Comparison of ENCODE assay signal across 21 cellular contexts in the genomic region with DNA sequence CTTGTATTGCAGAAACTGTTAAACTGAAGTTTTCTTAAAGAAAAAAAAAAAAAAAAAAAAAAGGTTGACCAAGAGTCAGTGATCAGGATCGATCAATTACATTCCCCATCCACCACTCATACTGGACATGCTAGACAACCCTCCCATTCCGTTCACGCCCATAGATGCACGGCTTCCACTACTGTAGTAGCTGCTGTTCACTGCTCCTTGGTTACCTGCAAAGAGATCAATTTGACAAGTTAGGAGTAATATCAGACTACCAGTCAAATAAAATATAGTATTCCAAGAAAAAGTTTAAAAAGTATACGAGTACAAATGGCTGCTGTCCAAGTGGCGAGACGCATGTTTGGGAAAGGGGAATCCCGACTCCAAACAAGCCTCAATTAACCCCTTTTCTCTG. TPM values are rescaled to one million over a fixed set of nuclear protein-coding genes. Genes with fewer than 3 reads are reported as not detected.
A peak's percentile ranks its signal among the peaks of the same experiment; 100 is the strongest.
DNase-seq lines count a peak whose midpoint lies in the region; ATAC-seq, FAIRE-seq and TF ChIP-seq lines count a peak whose summit lies in the region.
"Had no signal": no experiment of that assay in that cellular context is flagged by ENCODE, and none has a peak within 500 bp of the region (broad histone marks: within the 10 kb centered on the region; RNA-seq: fewer than 3 reads in every experiment).

No MANE protein-coding gene starts in this region.

- H2AFZ ChIP-seq in H1 (ENCODE audit: low read length) (no peak overlapping the region), smooth muscle cell (ENCODE audit: low read depth) (no peak overlapping the region)

- H4K20me1 ChIP-seq in H1 (replicated peaks in 1 of 2; ENCODE audit: control insufficient read depth in 1 of 2, insufficient read depth in 2 of 2, low read length in 2 of 2) (peaks cover 31 to 41% of the 10 kb centered on the region in 2 experiments), smooth muscle cell (ENCODE audit: low read depth) (peaks cover 98% of the 10 kb centered on the region)

- H3K4me3 ChIP-seq in NB4 (ENCODE audit: low read depth, low read length) (no peak overlapping the region), H1 (ENCODE audit: extremely low read depth in 1 of 4, insufficient read depth in 2 of 4, low read depth in 3 of 4, low read length in 4 of 4) (no peak overlapping the region), smooth muscle cell (no peak overlapping the region), body of pancreas (no peak overlapping the region)
- H3K4me3 ChIP-seq: breast epithelium, dorsolateral prefrontal cortex, HAP-1 had no signal

- no peak overlapping the region for H3K56ac ChIP-seq in H1 (replicated peaks; ENCODE audit: insufficient read length, low read depth, low read length)

- TF ChIP-seq POLR2A in NB4 (IDR thresholded peaks at IDR 0.05; ENCODE audit: extremely low read depth, insufficient read length): no peak
- no peak for TF ChIP-seq POLR2A in H1 (IDR thresholded peaks at IDR 0.05; ENCODE audit: control extremely low read depth in 1 of 2, low read depth in 2 of 2, low read length in 2 of 2)
- no peak for TF ChIP-seq POLR2A in body of pancreas (IDR thresholded peaks at IDR 0.05)

- H3K9me3 Mint-ChIP-seq in activated T-cell treated with anti-CD3 and anti-CD28 coated beads, Interleukin-2, amount 50 U/mL, for 24 hours: no peaks in the 10 kb centered on the region
- H3K9me3 Mint-ChIP-seq: activated naive CD4-positive, alpha-beta T cell treated with anti-CD3 and anti-CD28 coated beads for 36 hours; CD14-positive monocyte had no signal

- H3K27me3 Mint-ChIP-seq in activated T-cell treated with anti-CD3 and anti-CD28 coated beads, Interleukin-2, amount 50 U/mL, for 24 hours: no peaks in the 10 kb centered on the region

- H3K18ac ChIP-seq in H1 (ENCODE audit: extremely low read depth, low read length): no peak overlapping the region

- H3K23me2 ChIP-seq in H1 (ENCODE audit: low read depth, low read length): no peaks in the 10 kb centered on the region

- CTCF ChIA-PET in H1 (lab: Charles Lee; ENCODE audit: partially characterized antibody): interaction anchor here (5.5 kb wide), 1 partner anchor 55 kb away, joined by 56 read pairs; no protein-coding TSS in a partner anchor

- peaks cover 70% of the 10 kb centered on the region for H3K4me1 Mint-ChIP-seq in activated T-cell treated with anti-CD3 and anti-CD28 coated beads, Interleukin-2, amount 50 U/mL, for 24 hours (ENCODE audit: low read depth)

- no peak overlapping the region for H4K5ac ChIP-seq in H1 (ENCODE audit: insufficient read length, low read depth, low read length)

- TF ChIP-seq RAD21 in H1 (IDR thresholded peaks at IDR 0.05 in 1 of 2, conservative IDR thresholded peaks at IDR 0.05 in 1 of 2; ENCODE audit: low read depth in 2 of 2, low read length in 2 of 2): no peak

- no peak overlapping the region for H3K4ac ChIP-seq in H1 (replicated peaks; ENCODE audit: insufficient read length, low read depth, low read length)

- H3F3A ChIP-seq in smooth muscle cell (ENCODE audit: low read depth): peaks cover 83% of the 10 kb centered on the region

- no peaks in the 10 kb centered on the region for H3K9me3 ChIP-seq in H1 (ENCODE audit: insufficient read depth in 2 of 2, low read depth in 1 of 2, low read length in 1 of 2)
- H3K9me3 ChIP-seq in smooth muscle cell (replicated peaks; ENCODE audit: low read depth): no peaks in the 10 kb centered on the region
- H3K9me3 ChIP-seq in body of pancreas: no peaks in the 10 kb centered on the region
- H3K9me3 ChIP-seq: breast epithelium, HAP-1 had no signal

- peaks cover 99% of the 10 kb centered on the region for H3K36me3 Mint-ChIP-seq in activated T-cell treated with anti-CD3 and anti-CD28 coated beads, Interleukin-2, amount 50 U/mL, for 24 hours (ENCODE audit: low read depth)

- no peak overlapping the region for H2BK120ac ChIP-seq in H1 (replicated peaks; ENCODE audit: low read depth, low read length)

- intact Hi-C loops in body of pancreas (cut with DNase I): no loop called here

- no peak for ATAC-seq in body of pancreas
- ATAC-seq: left ventricle myocardium superior, Right ventricle myocardium inferior had no signal

- H3K36me3 ChIP-seq in H1 (ENCODE audit: control insufficient read depth in 2 of 4, insufficient read depth in 4 of 4, low read length in 3 of 4): peaks cover 52 to 97% (median 82%) of the 10 kb centered on the region in 4 experiments
- peaks cover 58% of the 10 kb centered on the region for H3K36me3 ChIP-seq in smooth muscle cell (ENCODE audit: low read depth)
- H3K36me3 ChIP-seq in body of pancreas (replicated peaks in 1 of 2; ENCODE audit: insufficient read depth in 1 of 2, low read depth in 2 of 2): peaks cover 52 to 53% of the 10 kb centered on the region in 2 donors

- peaks cover 2% of the 10 kb centered on the region; the same call in 1 of the 2 replicates for H3K79me1 ChIP-seq in H1 (ENCODE audit: low read depth, low read length)

- 95% methylated on average over 7 of the region's 8 CpGs; no CpG with 5 or more reads in 1 of the 2 experiments for WGBS in H1 (ENCODE audit: extremely low coverage in 1 of 2, insufficient coverage in 1 of 2, insufficient read length in 1 of 2, insufficient replicate concordance in 2 of 2, low coverage in 1 of 2, low lambda C conversion rate in 2 of 2, missing lambda C conversion rate in 1 of 2), 2 experiments
- 93% methylated on average over 8 of the region's 8 CpGs for WGBS in smooth muscle cell (ENCODE audit: low lambda C conversion rate)
- WGBS in body of pancreas, 2 donors: 43% methylated on average over 8 of the region's 8 CpGs

- no peak overlapping the region for H2BK5ac ChIP-seq in H1 (ENCODE audit: low read depth, low read length)

- no peak overlapping the region for H3K23ac ChIP-seq in H1 (ENCODE audit: insufficient read length)

- H3K14ac ChIP-seq in H1 (ENCODE audit: insufficient read length): no peak overlapping the region

- no peak overlapping the region for H4K8ac ChIP-seq in H1 (ENCODE audit: extremely low read depth, insufficient read depth, low read length)

- H4K91ac ChIP-seq in H1 (replicated peaks; ENCODE audit: insufficient read length, low read length): no peak overlapping the region

- H3K79me2 ChIP-seq in H1 (ENCODE audit: control insufficient read depth in 1 of 2, insufficient read depth in 2 of 2, low read length in 2 of 2) (peaks cover 3 to 22% of the 10 kb centered on the region in 2 experiments), smooth muscle cell (ENCODE audit: low read depth) (peaks cover 67% of the 10 kb centered on the region)

- H3K9ac ChIP-seq in H1 (replicated peaks in 1 of 4; ENCODE audit: extremely low read depth in 1 of 4, low read depth in 3 of 4, low read length in 3 of 4) (no peak overlapping the region), smooth muscle cell (ENCODE audit: low read depth) (no peak overlapping the region)

- no peak overlapping the region for H3K27ac ChIP-seq in H1 (ENCODE audit: low read depth, low read length)
- peak overlapping the region; percentile 88 for H3K27ac ChIP-seq in smooth muscle cell (ENCODE audit: low read depth)
- H3K27ac ChIP-seq in body of pancreas: peak overlapping the region in 1 of 4 donors; percentile 4
- H3K27ac ChIP-seq: breast epithelium had no signal

- no peak overlapping the region for H2AK5ac ChIP-seq in H1 (ENCODE audit: low read depth, low read length)

- DNase-seq in activated T-cell treated with anti-CD3 and anti-CD28 coated beads, Interleukin-2, amount 50 U/mL, for 24 hours: no peak
- DNase-seq in activated T-cell treated with anti-CD3 and anti-CD28 coated beads for 4 hours: no peak
- DNase-seq in NB4 (ENCODE audit: low read depth): peak; percentile 8
- DNase-seq in H1 (ENCODE audit: low read depth in 1 of 2, low spot score in 2 of 2): no peak
- DNase-seq in smooth muscle cell (lab: John Stamatoyannopoulos, UW; ENCODE audit: unreplicated experiment): no peak
- no peak for DNase-seq in body of pancreas
- DNase-seq in hippocampal formation (lab: John Stamatoyannopoulos, UW): no peak
- no peak for DNase-seq in activated CD4-positive, alpha-beta T cell treated with anti-CD3 and anti-CD28 coated beads for 48 hours
- DNase-seq: activated CD4-positive, CD25-positive, alpha-beta regulatory T cell; activated naive CD4-positive, alpha-beta T cell treated with anti-CD3 and anti-CD28 coated beads for 36 hours; DMS79; dorsolateral prefrontal cortex; left ventricle myocardium superior; NCI-H1694 treated with DMSO at 0.1 percent for 48 hours; NCI-H446; stimulated activated naive CD4-positive, alpha-beta T cell had no signal

- H3K4me1 ChIP-seq in H1 (replicated peaks in 1 of 4; ENCODE audit: control insufficient read depth in 3 of 4, insufficient read depth in 4 of 4, low read length in 3 of 4) (no peaks in the 10 kb centered on the region), smooth muscle cell (ENCODE audit: low read depth) (peaks cover 13% of the 10 kb centered on the region), body of pancreas (peaks cover 33% of the 10 kb centered on the region)

- TF ChIP-seq EP300 in H1 (IDR thresholded peaks at IDR 0.05; ENCODE audit: borderline replicate concordance in 1 of 2, low read depth in 2 of 2, low read length in 2 of 2): no peak

- no peak overlapping the region for H2BK15ac ChIP-seq in H1 (ENCODE audit: low read length)

- POLR2A ChIA-PET in H1 (lab: Charles Lee; ENCODE audit: partially characterized antibody): interaction anchor here (0.6 to 20.5 kb wide), 9 partner anchors 27 to 205 kb away, joined by 3 to 351 read pairs (median 4); no protein-coding TSS in a partner anchor

- H3K4me3 Mint-ChIP-seq in activated T-cell treated with anti-CD3 and anti-CD28 coated beads, Interleukin-2, amount 50 U/mL, for 24 hours: peak overlapping the region; percentile 9
- H3K4me3 Mint-ChIP-seq: activated naive CD4-positive, alpha-beta T cell treated with anti-CD3 and anti-CD28 coated beads for 36 hours; CD14-positive monocyte had no signal

- H3K27me3 ChIP-seq in H1 (replicated peaks in 1 of 4; ENCODE audit: control insufficient read depth in 3 of 4, extremely low read depth in 1 of 4, insufficient read depth in 3 of 4, low read length in 3 of 4) (no peaks in the 10 kb centered on the region), smooth muscle cell (ENCODE audit: low read depth) (no peaks in the 10 kb centered on the region), body of pancreas (no peaks in the 10 kb centered on the region)
- H3K27me3 ChIP-seq: breast epithelium, dorsolateral prefrontal cortex had no signal

- no peak overlapping the region for H2BK12ac ChIP-seq in H1 (ENCODE audit: low read depth, low read length)

- no peak overlapping the region for H2BK20ac ChIP-seq in H1 (ENCODE audit: low read length)

- peak overlapping the region; percentile 89 for H3K27ac Mint-ChIP-seq in activated T-cell treated with anti-CD3 and anti-CD28 coated beads, Interleukin-2, amount 50 U/mL, for 24 hours
- H3K27ac Mint-ChIP-seq: activated naive CD4-positive, alpha-beta T cell treated with anti-CD3 and anti-CD28 coated beads for 36 hours; CD14-positive monocyte had no signal

- no peak overlapping the region for H3K4me2 ChIP-seq in H1 (ENCODE audit: insufficient read depth in 1 of 2, low read depth in 2 of 2, low read length in 2 of 2)
- no peak overlapping the region for H3K4me2 ChIP-seq in smooth muscle cell

- FAIRE-seq in H1 (lab: Jason Lieb, UNC): no peak
- FAIRE-seq: A204.1 had no signal

- TF ChIP-seq CTCF in NB4 (IDR thresholded peaks at IDR 0.05; ENCODE audit: low read depth, low read length) (no peak), H1 (IDR thresholded peaks at IDR 0.05; ENCODE audit: control extremely low read depth in 1 of 3, insufficient read depth in 1 of 3, low read depth in 1 of 3, low read length in 3 of 3) (no peak), smooth muscle cell (IDR thresholded peaks at IDR 0.05; ENCODE audit: borderline replicate concordance, insufficient read depth, poor library complexity, severe bottlenecking) (no peak), body of pancreas (IDR thresholded peaks at IDR 0.05) (no peak)

RNA-seq across cellular contexts. Expression of a gene that starts 8.7 kb away (rescaled TPM):
- total RNA-seq in H1 (2021; fragmentation: NEBNext Ultra II Directional; extraction: Animal tissue kit (Norgen Biotek cat#: 25700)): 720 and 735 TPM in 2 replicates
- 130 and 170 TPM in 2 replicates for polyA plus RNA-seq in H1 (2011; rRNA removed)
- polyA plus RNA-seq in H1 (2011; cell fraction: cytosol; rRNA removed): 361 TPM
- 324 TPM for polyA plus RNA-seq in H1 (2011; cell fraction: nucleus; rRNA removed)
- polyA plus RNA-seq in H1 (2012, experiment 1 of 2): 565 to 856 TPM (median 700 TPM) in 4 replicates
- 39.3 TPM for polyA plus RNA-seq in H1 (2012, experiment 2 of 2)
- 345 TPM for polyA plus RNA-seq in H1 (2013, experiment 1 of 2)
- 302 TPM for polyA plus RNA-seq in H1 (2013, experiment 2 of 2)
- 287 and 355 TPM in 2 replicates for polyA minus RNA-seq in H1 (2011; rRNA and poly(A)+ RNA removed)
- polyA minus RNA-seq in H1 (2011; cell fraction: cytosol; rRNA and poly(A)+ RNA removed): 877 TPM
- polyA minus RNA-seq in H1 (2011; cell fraction: nucleus; rRNA and poly(A)+ RNA removed): 893 TPM
- 384 and 421 TPM in 2 replicates for total RNA-seq in smooth muscle cell
- 60.9 and 95.9 TPM in 2 replicates for polyA plus RNA-seq in smooth muscle cell
- total RNA-seq in body of pancreas: 100 to 1,000 TPM; 335 to 732 TPM
